In genomic region chr3:18445421-18446066, GRCh38 we compare ENCODE assay signal across 8 cellular contexts. TPM values are rescaled to one million over a fixed set of nuclear protein-coding genes. Genes with fewer than 3 reads are reported as not detected.
A peak's percentile ranks its signal among the peaks of the same experiment; 100 is the strongest.
DNase-seq lines count a peak whose midpoint lies in the region; ATAC-seq and TF ChIP-seq lines count a peak whose summit lies in the region.

No MANE protein-coding gene starts in this region.

- DNase-seq in ELF-1 (ENCODE audit: low read depth, low spot score) (peak; percentile 11), SK-N-DZ (ENCODE audit: low spot score) (peak; percentile 71), kidney epithelial cell (ENCODE audit: low read depth) (no peak), islet precursor cell (no peak), D341Med (ENCODE audit: low spot score) (no peak)
- DNase-seq in stimulated activated CD4-positive, alpha-beta T cell treated with anti-CD3 and anti-CD28 coated beads, Interleukin-2, amount 100 ng/mL, for 48 hours, result peak; percentile 56 to 58

- ATAC-seq in HG02571 (IDR thresholded peaks at IDR 0.05; ENCODE audit: unreplicated experiment), result peak; percentile 18

- peak overlapping the region; percentile 34 for H3K4me3 ChIP-seq in kidney epithelial cell (ENCODE audit: low read depth, low read length)

- H3K27ac Mint-ChIP-seq in activated naive CD4-positive, alpha-beta T cell treated with anti-CD3 and anti-CD28 coated beads, Interleukin-2, amount 50 U/mL, for 24 hours, result peak overlapping the region; percentile 97

- H3K27me3 ChIP-seq in kidney epithelial cell (ENCODE audit: control insufficient read depth, insufficient read depth, low read length), result peaks cover 28% of the 10 kb centered on the region

- peak; percentile 5 for TF ChIP-seq CTCF in kidney epithelial cell (IDR thresholded peaks at IDR 0.05; ENCODE audit: insufficient read depth, low read length, poor library complexity, severe bottlenecking)

- no peaks in the 10 kb centered on the region for H3K27me3 Mint-ChIP-seq in activated naive CD4-positive, alpha-beta T cell treated with anti-CD3 and anti-CD28 coated beads, Interleukin-2, amount 50 U/mL, for 24 hours

- peak overlapping the region; percentile 97 for H3K4me3 Mint-ChIP-seq in activated naive CD4-positive, alpha-beta T cell treated with anti-CD3 and anti-CD28 coated beads, Interleukin-2, amount 50 U/mL, for 24 hours

- peaks cover 10% of the 10 kb centered on the region for H3K36me3 Mint-ChIP-seq in activated naive CD4-positive, alpha-beta T cell treated with anti-CD3 and anti-CD28 coated beads, Interleukin-2, amount 50 U/mL, for 24 hours

- no peaks in the 10 kb centered on the region for H3K36me3 ChIP-seq in kidney epithelial cell (ENCODE audit: control insufficient read depth, insufficient read depth, low read length)

- H3K4me1 Mint-ChIP-seq in activated naive CD4-positive, alpha-beta T cell treated with anti-CD3 and anti-CD28 coated beads, Interleukin-2, amount 50 U/mL, for 24 hours, result peaks cover 45% of the 10 kb centered on the region

- no peaks in the 10 kb centered on the region for H3K9me3 Mint-ChIP-seq in activated naive CD4-positive, alpha-beta T cell treated with anti-CD3 and anti-CD28 coated beads, Interleukin-2, amount 50 U/mL, for 24 hours

RNA-seq across cellular contexts. Expression of gene SATB1, which starts 20.4 kb away (rescaled TPM):
- 60.7 and 66.5 TPM in 2 replicates for polyA plus RNA-seq in SK-N-DZ (2014; cell fraction: cytosol; rRNA removed)
- polyA plus RNA-seq in SK-N-DZ (2014; cell fraction: nucleus; rRNA removed), result 36.4 and 76.3 TPM in 2 replicates
- total RNA-seq in kidney epithelial cell, result 3.4 and 7.4 TPM in 2 replicates

Comparison
In these comparisons a context has a peak if more than half of its experiments do, and no peak if none do; other contexts are left out.
1. DNase-seq: peak in ELF-1 (single experiment), SK-N-DZ (single experiment) and stimulated activated CD4-positive, alpha-beta T cell treated with anti-CD3 and anti-CD28 coated beads, Interleukin-2, amount 100 ng/mL, for 48 hours (2 of 2); none in kidney epithelial cell (single experiment), islet precursor cell (single experiment) and D341Med (single experiment).